ENCODE assay signal across 8 cellular contexts in genomic region chr11:6693342-6694228, GRCh38. TPM values are rescaled to one million over a fixed set of nuclear protein-coding genes. Genes with fewer than 3 reads are reported as not detected.
DNase-seq lines count a peak whose midpoint lies in the region; ATAC-seq and TF ChIP-seq lines count a peak whose summit lies in the region.

No MANE protein-coding gene starts in this region.

- H3K4me1 ChIP-seq in HEK293 (ENCODE audit: control insufficient read depth, insufficient read depth, low read length): no peaks in the 10 kb centered on the region
- H3K4me1 ChIP-seq in fibroblast of lung (ENCODE audit: control insufficient read depth, extremely low read depth, insufficient read depth, low read length): peaks cover 17% of the 10 kb centered on the region

- peak overlapping the region; percentile 4 for H3K4me3 Mint-ChIP-seq in activated CD4-positive, alpha-beta memory T cell treated with anti-CD3 and anti-CD28 coated beads for 36 hours

- H4K20me1 ChIP-seq in fibroblast of lung (ENCODE audit: control insufficient read depth, extremely low read depth, insufficient read depth, low read length): no peaks in the 10 kb centered on the region

- no peaks in the 10 kb centered on the region for H3K36me3 ChIP-seq in HEK293 (ENCODE audit: control insufficient read depth in 2 of 2, insufficient read depth in 1 of 2, low read length in 2 of 2)
- no peaks in the 10 kb centered on the region for H3K36me3 ChIP-seq in fibroblast of lung (ENCODE audit: control insufficient read depth, insufficient read depth, low read length)

- H3K27ac Mint-ChIP-seq in activated CD4-positive, alpha-beta memory T cell treated with anti-CD3 and anti-CD28 coated beads for 36 hours: peak overlapping the region; percentile 72

- no peak for ATAC-seq in GM18517 (IDR thresholded peaks at IDR 0.05; ENCODE audit: unreplicated experiment)

- no peaks in the 10 kb centered on the region for H3K79me2 ChIP-seq in fibroblast of lung (ENCODE audit: control insufficient read depth, insufficient read depth, low read length)

- no peak overlapping the region for H2AFZ ChIP-seq in fibroblast of lung (ENCODE audit: low read length)

- CTCF ChIA-PET in HEK293 (lab: Yijun Ruan, JAX): interaction anchor here (0.6 to 5.3 kb wide), 3 partner anchors 10 to 269 kb away, joined by 3 to 17 read pairs (median 3); partner anchors contain the start of gene MRPL17
- CTCF ChIA-PET in activated CD4-positive, alpha-beta memory T cell treated with anti-CD3 and anti-CD28 coated beads for 36 hours (lab: Charles Lee): interaction anchor here (0.6 to 1.6 kb wide), 9 partner anchors 9 to 314 kb away, joined by 3 to 6 read pairs (median 3); partner anchors contain the start of genes HPX and TPP1

- TF ChIP-seq CTCF in HEK293 (tag by site-specific recombination; IDR thresholded peaks at IDR 0.05): no peak
- no peak for TF ChIP-seq CTCF in fibroblast of lung (conservative IDR thresholded peaks at IDR 0.05 in 1 of 2, IDR thresholded peaks at IDR 0.05 in 1 of 2; ENCODE audit: low read depth in 1 of 2, low read length in 2 of 2)

- no peak overlapping the region for H3K27ac ChIP-seq in HEK293 (ENCODE audit: extremely low read depth, low read depth, low read length)
- H3K27ac ChIP-seq in fibroblast of lung (ENCODE audit: insufficient read depth, low read length): peak overlapping the region; percentile 66

- no peaks in the 10 kb centered on the region for H3K9me3 Mint-ChIP-seq in activated CD4-positive, alpha-beta memory T cell treated with anti-CD3 and anti-CD28 coated beads for 36 hours

- peak; percentile 83 for DNase-seq in activated CD4-positive, alpha-beta memory T cell treated with anti-CD3 and anti-CD28 coated beads for 36 hours
- DNase-seq in fibroblast of lung (ENCODE audit: low read depth in 2 of 2) (peak; percentile 91 to 95), NCI-H526 (lab: John Stamatoyannopoulos, UW) (no peak), SKM-1 treated with dmso at 0.1 percent for 144 hours (lab: John Stamatoyannopoulos, UW; ENCODE audit: unreplicated experiment) (no peak), RPMI8226 (no peak)
- DNase-seq in stimulated activated CD4-positive, alpha-beta T cell treated with anti-CD3 and anti-CD28 coated beads, Interleukin-2, amount 100 ng/mL, for 48 hours: peak; percentile 41 to 48

- POLR2A ChIA-PET in HEK293 (lab: Yijun Ruan, JAX): interaction anchor here (0.9 kb wide), 1 partner anchor 10 kb away, joined by 3 read pairs; the partner anchor contains the start of gene MRPL17
- POLR2A ChIA-PET in activated CD4-positive, alpha-beta memory T cell treated with anti-CD3 and anti-CD28 coated beads for 36 hours (lab: Charles Lee): interaction anchor here (0.6 to 1.6 kb wide), 6 partner anchors 35 to 373 kb away, joined by 3 to 10 read pairs (median 4); partner anchors contain the start of gene CAVIN3

- H3K4me2 ChIP-seq in fibroblast of lung (ENCODE audit: extremely low read depth, insufficient read depth, low read length): no peak overlapping the region

- peaks cover 42% of the 10 kb centered on the region for H3K4me1 Mint-ChIP-seq in activated CD4-positive, alpha-beta memory T cell treated with anti-CD3 and anti-CD28 coated beads for 36 hours (ENCODE audit: low read depth)

- no peaks in the 10 kb centered on the region for H3K36me3 Mint-ChIP-seq in activated CD4-positive, alpha-beta memory T cell treated with anti-CD3 and anti-CD28 coated beads for 36 hours

- H3K4me3 ChIP-seq in HEK293 (ENCODE audit: low read depth, low read length) (no peak overlapping the region), fibroblast of lung (replicated peaks in 1 of 4; ENCODE audit: control extremely low read depth in 1 of 4, insufficient read depth in 1 of 4, low read depth in 3 of 4, low read length in 4 of 4) (no peak overlapping the region)

- H3K9ac ChIP-seq in fibroblast of lung (ENCODE audit: insufficient read depth, low read length): no peak overlapping the region

- intact Hi-C loops in activated CD4-positive, alpha-beta memory T cell treated with anti-CD3 and anti-CD28 coated beads for 36 hours (cut with micrococcal nuclease): loop anchor here (1.0 to 2.0 kb wide), 3 partner anchors 10 to 27 kb away; partner anchors contain the start of gene MRPL17

- no peaks in the 10 kb centered on the region for H3K27me3 ChIP-seq in fibroblast of lung (ENCODE audit: control insufficient read depth, insufficient read depth, low read length)

- no peaks in the 10 kb centered on the region for H3K27me3 Mint-ChIP-seq in activated CD4-positive, alpha-beta memory T cell treated with anti-CD3 and anti-CD28 coated beads for 36 hours

- H3K9me3 ChIP-seq in HEK293 (ENCODE audit: control insufficient read depth, insufficient read depth, low read depth, low read length): no peaks in the 10 kb centered on the region
- no peaks in the 10 kb centered on the region for H3K9me3 ChIP-seq in fibroblast of lung (ENCODE audit: control insufficient read depth, insufficient read depth, low read depth, low read length)

TF ChIP-seq in HEK293, 187 proteins besides CTCF, POLR2A, EP300 and RAD21 (continues in another document):
- no peak for TF ChIP-seq ZNF26 (tag by site-specific recombination; IDR thresholded peaks at IDR 0.05)
- TF ChIP-seq PRDM1 (tag by site-specific recombination; IDR thresholded peaks at IDR 0.05): no peak
- no peak for TF ChIP-seq ZSCAN5A (tag by site-specific recombination; IDR thresholded peaks at IDR 0.05)
- no peak for TF ChIP-seq SALL2 (tag by site-specific recombination; IDR thresholded peaks at IDR 0.05; ENCODE audit: borderline replicate concordance)
- peak; percentile 24; the same call in 1 of the 2 replicates for TF ChIP-seq ZNF341 (tag by site-specific recombination; IDR thresholded peaks at IDR 0.05; ENCODE audit: low read depth)
- TF ChIP-seq KLF8 (tag by site-specific recombination; IDR thresholded peaks at IDR 0.05): no peak
- no peak for TF ChIP-seq ZNF585B (tag by site-specific recombination; IDR thresholded peaks at IDR 0.05)
- no peak for TF ChIP-seq GLIS1 (tag by site-specific recombination; IDR thresholded peaks at IDR 0.05)
- no peak for TF ChIP-seq ZNF629 (tag by site-specific recombination; IDR thresholded peaks at IDR 0.05)
- no peak for TF ChIP-seq ZNF548 (tag by site-specific recombination; IDR thresholded peaks at IDR 0.05)
- TF ChIP-seq ZFP37 (tag by site-specific recombination; IDR thresholded peaks at IDR 0.05): no peak
- no peak for TF ChIP-seq ZNF214 (tag by site-specific recombination; IDR thresholded peaks at IDR 0.05; ENCODE audit: borderline replicate concordance)
- no peak for TF ChIP-seq ZFP3 (tag by site-specific recombination; IDR thresholded peaks at IDR 0.05; ENCODE audit: low read depth)
- TF ChIP-seq ZNF692 (tag by site-specific recombination; IDR thresholded peaks at IDR 0.05): peak; percentile 89
- no peak for TF ChIP-seq KLF16 (tag by site-specific recombination; IDR thresholded peaks at IDR 0.05)
- no peak for TF ChIP-seq ZNF626 (tag by site-specific recombination; IDR thresholded peaks at IDR 0.05)
- peak; percentile 47; the same call in 1 of the 2 replicates for TF ChIP-seq ZBTB17 (tag by site-specific recombination; IDR thresholded peaks at IDR 0.05)

RNA-seq across cellular contexts. Expression of gene MRPL17, which starts 10.4 kb away (rescaled TPM):
- total RNA-seq in activated CD4-positive, alpha-beta memory T cell treated with anti-CD3 and anti-CD28 coated beads for 36 hours: 100 to 1,000 TPM in 1 of 2 experiments, 10 to 100 TPM in 1; 98.5 to 102 TPM
- 44.9 and 53.2 TPM in 2 replicates for total RNA-seq in fibroblast of lung
- 44.4 and 73.0 TPM in 2 replicates for polyA plus RNA-seq in fibroblast of lung
- 71.5 and 111 TPM in 2 replicates for polyA plus RNA-seq in fibroblast of lung (2012)
- 20.9 and 54.4 TPM in 2 replicates for polyA minus RNA-seq in fibroblast of lung (ENCODE audit: low replicate concordance)

RNA-seq across cellular contexts. Expression of gene DCHS1, which starts 38.0 kb away (rescaled TPM):
- total RNA-seq in activated CD4-positive, alpha-beta memory T cell treated with anti-CD3 and anti-CD28 coated beads for 36 hours: under 1 TPM; 0.80 to 0.90 TPM
- 11.0 and 23.9 TPM in 2 replicates for total RNA-seq in fibroblast of lung
- polyA plus RNA-seq in fibroblast of lung: 0.92 and 5.0 TPM in 2 replicates
- 1.9 and 8.5 TPM in 2 replicates for polyA plus RNA-seq in fibroblast of lung (2012)
- 17.9 and 76.9 TPM in 2 replicates for polyA minus RNA-seq in fibroblast of lung (ENCODE audit: low replicate concordance)

Comparison
In these comparisons a context has a peak if more than half of its experiments do, and no peak if none do; other contexts are left out.
1. DNase-seq: peak in activated CD4-positive, alpha-beta memory T cell treated with anti-CD3 and anti-CD28 coated beads for 36 hours (single experiment), fibroblast of lung (2 of 2) and stimulated activated CD4-positive, alpha-beta T cell treated with anti-CD3 and anti-CD28 coated beads, Interleukin-2, amount 100 ng/mL, for 48 hours (2 of 2); none in NCI-H526 (0 of 2), SKM-1 treated with dmso at 0.1 percent for 144 hours (single experiment) and RPMI8226 (single experiment).